7 cellular contexts compared by ENCODE assay signal in genomic region chr12:107668743-107669142, GRCh38.
"Had no signal": no experiment of that assay in that cellular context is flagged by ENCODE, and none has a peak within 500 bp of the region (broad histone marks: within the 10 kb centered on the region; RNA-seq: fewer than 3 reads in every experiment).

No MANE protein-coding gene starts in this region.

- FAIRE-seq: G401.6, GM12878, GM12891, GM18507, GM19239 had no signal

- DNase-seq: GDM1, GF-D8 had no signal

- ATAC-seq: GM12878 had no signal

- H3K4me3 ChIP-seq: GM12878 had no signal
